In genomic region chr3:107598926-107599754, GRCh38 we compare ENCODE assay signal across 8 cellular contexts.
DNase-seq lines count a peak whose midpoint lies in the region; ATAC-seq, FAIRE-seq and TF ChIP-seq lines count a peak whose summit lies in the region.

No MANE protein-coding gene starts in this region.

- no peaks in the 10 kb centered on the region for H3K36me3 ChIP-seq in CD8-positive, alpha-beta T cell (ENCODE audit: insufficient read depth, low read length)
- no peaks in the 10 kb centered on the region for H3K36me3 ChIP-seq in astrocyte (ENCODE audit: insufficient read depth, low read length)

- H3K4me3 ChIP-seq in CD8-positive, alpha-beta T cell (ENCODE audit: low read depth, low read length), result peak overlapping the region; percentile 40
- peak overlapping the region; percentile 58 for H3K4me3 ChIP-seq in astrocyte (ENCODE audit: insufficient read depth, low read depth, low read length)

- peaks cover 69% of the 10 kb centered on the region for H3K4me1 Mint-ChIP-seq in CD8-positive, alpha-beta T cell (ENCODE audit: low read depth)
- H3K4me1 Mint-ChIP-seq in astrocyte (ENCODE audit: low read depth, unreplicated experiment), result peaks cover 23% of the 10 kb centered on the region

- H3K27me3 ChIP-seq in CD8-positive, alpha-beta T cell (ENCODE audit: insufficient read depth, low read length), result no peaks in the 10 kb centered on the region
- no peaks in the 10 kb centered on the region for H3K27me3 ChIP-seq in astrocyte (ENCODE audit: insufficient read depth, low read length)

- H3K9me3 ChIP-seq in CD8-positive, alpha-beta T cell (ENCODE audit: low read length), result no peaks in the 10 kb centered on the region
- H3K9me3 ChIP-seq in astrocyte (ENCODE audit: insufficient read depth, low read depth, low read length), result peaks cover 6% of the 10 kb centered on the region

- intact Hi-C loops in CD8-positive, alpha-beta T cell (cut with DNase I, micrococcal nuclease), result loop anchor here in 1 of 2 experiments (5.0 kb wide), 2 partner anchors 37 to 77 kb away; partner anchors contain the start of gene BBX
- intact Hi-C loops in sciatic nerve (cut with DNase I), result no loop called here

- CTCF ChIA-PET in CD8-positive, alpha-beta T cell (lab: Charles Lee), result interaction anchor here (0.7 to 1.2 kb wide), 5 partner anchors 25 to 890 kb away, joined by 3 to 4 read pairs (median 3); no protein-coding TSS in a partner anchor

- peak overlapping the region; percentile 87 for H3K4me3 Mint-ChIP-seq in CD8-positive, alpha-beta T cell
- H3K4me3 Mint-ChIP-seq in astrocyte (ENCODE audit: unreplicated experiment), result peak overlapping the region; percentile 79

- H3K9ac ChIP-seq in astrocyte (ENCODE audit: low read length), result peak overlapping the region; percentile 75

- ATAC-seq in CD8-positive, alpha-beta T cell, result peak; percentile 89
- peak; percentile 98 for ATAC-seq in GM19438 (IDR thresholded peaks at IDR 0.05; ENCODE audit: low read depth, unreplicated experiment)
- peak; percentile 89 for ATAC-seq in HG03520 (IDR thresholded peaks at IDR 0.05; ENCODE audit: unreplicated experiment)
- ATAC-seq in sciatic nerve, result peak; percentile 92

- peaks cover 11% of the 10 kb centered on the region for H3K79me2 ChIP-seq in astrocyte (ENCODE audit: insufficient read depth, low read length)

- peaks cover 5% of the 10 kb centered on the region for H3K36me3 Mint-ChIP-seq in CD8-positive, alpha-beta T cell
- peaks cover 16% of the 10 kb centered on the region for H3K36me3 Mint-ChIP-seq in astrocyte (ENCODE audit: low read depth, unreplicated experiment)

- POLR2A ChIA-PET in CD8-positive, alpha-beta T cell (lab: Charles Lee), result interaction anchor here (0.6 to 1.4 kb wide), 5 partner anchors 11 to 237 kb away, joined by 3 to 7 read pairs (median 4); no protein-coding TSS in a partner anchor

- DNase-seq in CD8-positive, alpha-beta T cell, result peak; percentile 2 to 62 (median 43)
- DNase-seq in SW480 (ENCODE audit: low spot score), result peak; percentile 56
- DNase-seq in astrocyte (ENCODE audit: low read depth), result peak; percentile 40
- peak; percentile 27 to 73 for DNase-seq in hippocampal formation (lab: John Stamatoyannopoulos, UW)
- peak; percentile 62 for DNase-seq in sciatic nerve (ENCODE audit: low spot score)
- no peak for DNase-seq in OCI-M2 (lab: John Stamatoyannopoulos, UW; ENCODE audit: unreplicated experiment)

- no peaks in the 10 kb centered on the region for H4K20me1 ChIP-seq in astrocyte (ENCODE audit: insufficient read depth, low read length)

- H3K9me3 Mint-ChIP-seq in CD8-positive, alpha-beta T cell, result no peaks in the 10 kb centered on the region
- H3K9me3 Mint-ChIP-seq in astrocyte (ENCODE audit: unreplicated experiment), result no peaks in the 10 kb centered on the region

- peak overlapping the region; percentile 94 for H3K27ac Mint-ChIP-seq in CD8-positive, alpha-beta T cell
- H3K27ac Mint-ChIP-seq in astrocyte (ENCODE audit: unreplicated experiment), result peak overlapping the region; percentile 99

- no peaks in the 10 kb centered on the region for H3K27me3 Mint-ChIP-seq in CD8-positive, alpha-beta T cell (ENCODE audit: low read depth)
- H3K27me3 Mint-ChIP-seq in astrocyte (ENCODE audit: low read depth, unreplicated experiment), result no peaks in the 10 kb centered on the region

- H3K4me1 ChIP-seq in CD8-positive, alpha-beta T cell (ENCODE audit: insufficient read depth, low read length), result peaks cover 31% of the 10 kb centered on the region
- H3K4me1 ChIP-seq in astrocyte (ENCODE audit: insufficient read depth, low read length), result peaks cover 10% of the 10 kb centered on the region

- peak overlapping the region; percentile 32 for H3K27ac ChIP-seq in CD8-positive, alpha-beta T cell (ENCODE audit: low read depth, low read length)
- H3K27ac ChIP-seq in astrocyte (ENCODE audit: low read depth, low read length), result peak overlapping the region; percentile 51

- peak; percentile 45 for FAIRE-seq in astrocyte (lab: Jason Lieb, UNC)

- peak overlapping the region; percentile 68 for H2AFZ ChIP-seq in astrocyte (ENCODE audit: low read depth, low read length)

- no peak for TF ChIP-seq CTCF in CD8-positive, alpha-beta T cell (IDR thresholded peaks at IDR 0.05)
- no peak for TF ChIP-seq CTCF in astrocyte (IDR thresholded peaks at IDR 0.05; ENCODE audit: insufficient read depth, low read depth, low read length)

- peak overlapping the region; percentile 85 for H3K4me2 ChIP-seq in astrocyte (ENCODE audit: low read length)
